ENCODE assay signal across 14 cellular contexts in the genomic region with DNA sequence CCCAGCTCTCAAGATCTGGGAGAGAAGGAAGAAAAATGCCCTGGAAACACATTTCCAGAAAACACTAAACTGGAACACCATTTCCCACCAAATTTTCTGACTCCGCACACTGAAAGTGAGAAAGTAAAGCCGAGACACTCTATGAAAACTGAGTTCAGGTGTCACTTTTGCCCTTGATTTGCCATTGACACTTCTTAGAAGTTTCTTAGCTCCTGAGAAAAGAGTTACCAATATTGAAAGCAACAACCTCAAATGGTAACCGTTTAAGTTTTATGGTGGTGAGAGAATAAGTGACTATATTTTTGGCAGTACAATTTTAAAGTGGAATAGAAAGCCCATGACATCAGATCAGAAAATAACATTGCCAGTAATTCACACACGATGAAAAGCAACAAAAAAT. TPM values are rescaled to one million over a fixed set of nuclear protein-coding genes. Genes with fewer than 3 reads are reported as not detected.
A peak's percentile ranks its signal among the peaks of the same experiment; 100 is the strongest.
DNase-seq lines count a peak whose midpoint lies in the region; ATAC-seq and TF ChIP-seq lines count a peak whose summit lies in the region.
"Had no signal": no experiment of that assay in that cellular context is flagged by ENCODE, and none has a peak within 500 bp of the region (broad histone marks: within the 10 kb centered on the region; RNA-seq: fewer than 3 reads in every experiment).

No MANE protein-coding gene starts in this region.

- ATAC-seq in GM19025 (IDR thresholded peaks at IDR 0.05; ENCODE audit: low read depth, unreplicated experiment) = peak; percentile 40
- ATAC-seq in HG02588 (IDR thresholded peaks at IDR 0.05; ENCODE audit: unreplicated experiment) = peak; percentile 31
- peak; percentile 33 for ATAC-seq in HG03571 (IDR thresholded peaks at IDR 0.05; ENCODE audit: unreplicated experiment)
- ATAC-seq: stimulated activated naive CD8-positive, alpha-beta T cell treated with anti-CD3 and anti-CD28 coated beads, Interleukin-15, Interleukin-2, amounts not matched to agents 100 U/mL and 50 U/mL, for 24 hours had no signal

- DNase-seq in GM13976 (ENCODE audit: low spot score) (peak; percentile 32), amniotic stem cell (lab: John Stamatoyannopoulos, UW) (no peak), NCI-H510A (lab: John Stamatoyannopoulos, UW) (no peak), germinal center (ENCODE audit: low spot score) (no peak), thyroid gland (no peak)
- DNase-seq: BE2C; dermis blood vessel endothelial cell; NCI-H2029 treated with DMSO at 0.1 percent for 48 hours; stimulated activated CD4-positive, alpha-beta T cell treated with anti-CD3 and anti-CD28 coated beads, Interleukin-2, amount 100 ng/mL, for 48 hours; stimulated activated naive CD8-positive, alpha-beta T cell treated with anti-CD3 and anti-CD28 coated beads, Interleukin-15, Interleukin-2, amounts not matched to agents 100 U/mL and 50 U/mL, for 24 hours had no signal

- no peaks in the 10 kb centered on the region for H3K4me1 ChIP-seq in thyroid gland
- H3K4me1 ChIP-seq: BE2C had no signal

- H3K4me3 ChIP-seq in thyroid gland (replicated peaks in 1 of 3) = no peak overlapping the region

- H3K9me3 ChIP-seq in thyroid gland = no peaks in the 10 kb centered on the region
- H3K9me3 ChIP-seq: BE2C had no signal

- no peak overlapping the region for H3K27ac ChIP-seq in thyroid gland

- TF ChIP-seq CTCF in GM13976 (IDR thresholded peaks at IDR 0.05; ENCODE audit: borderline replicate concordance, control extremely low read depth, extremely low read depth, insufficient read depth, missing control alignments) (no peak), thyroid gland (IDR thresholded peaks at IDR 0.05) (no peak)

- intact Hi-C loops in thyroid gland (cut with DNase I) = no loop called here

- no peak for TF ChIP-seq POLR2A in thyroid gland (IDR thresholded peaks at IDR 0.05)

- 84 to 88% methylated on average over 4 of the region's 4 CpGs for WGBS in thyroid gland, 2 donors

- no peaks in the 10 kb centered on the region for H3K27me3 ChIP-seq in thyroid gland

- no peaks in the 10 kb centered on the region for H3K36me3 ChIP-seq in thyroid gland
- H3K36me3 ChIP-seq: BE2C had no signal

- in situ Hi-C loops in GM13976 (cut with MboI; ENCODE audit: low sequenced_read_pairs, unreplicated experiment) = no loop called here

RNA-seq across cellular contexts. Expression of a gene that starts 39.0 kb away (rescaled TPM):
- 1 to 10 TPM in 3 of 4 donors, under 1 TPM in 1; 0.49 to 4.2 (median 1.8) TPM for total RNA-seq in thyroid gland
- total RNA-seq: dermis blood vessel endothelial cell, kidney epithelial cell had no signal
